Comparison of ENCODE assay signal across 15 cellular contexts in the genomic region with DNA sequence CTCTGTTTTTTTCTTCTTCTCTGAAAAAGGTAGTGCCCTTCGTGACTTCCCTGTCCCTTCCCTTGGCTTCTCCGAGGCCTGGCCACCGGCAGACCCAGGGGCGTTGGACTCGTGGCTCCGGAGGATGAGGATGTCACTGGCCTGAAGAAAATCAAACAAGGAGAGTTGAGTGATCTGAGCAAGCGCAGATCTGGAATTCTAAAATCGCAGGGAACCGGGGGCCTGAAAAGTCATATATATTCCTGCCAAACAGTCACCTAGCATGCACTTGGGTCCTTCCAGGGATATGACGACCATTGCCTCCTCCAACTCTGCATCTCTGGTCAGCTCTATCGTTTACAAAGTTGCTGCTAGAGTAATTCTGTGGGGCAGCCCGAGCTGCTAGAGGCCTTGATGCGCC. TPM values are rescaled to one million over a fixed set of nuclear protein-coding genes. Genes with fewer than 3 reads are reported as not detected.
A peak's percentile ranks its signal among the peaks of the same experiment; 100 is the strongest.
DNase-seq lines count a peak whose midpoint lies in the region; ATAC-seq and TF ChIP-seq lines count a peak whose summit lies in the region.
"Had no signal": no experiment of that assay in that cellular context is flagged by ENCODE, and none has a peak within 500 bp of the region (broad histone marks: within the 10 kb centered on the region; RNA-seq: fewer than 3 reads in every experiment).

No MANE protein-coding gene starts in this region.

- no peak for ATAC-seq in stimulated activated naive CD8-positive, alpha-beta T cell treated with anti-CD3 and anti-CD28 coated beads, Interleukin-15, Interleukin-2, amounts not matched to agents 100 U/mL and 50 U/mL, for 24 hours
- no peak for ATAC-seq in body of pancreas
- ATAC-seq: K562; stimulated activated memory B cell treated with anti-CD40 and anti-IgM and Interleukin-4, amounts not matched to agents 10 μg/mL and 1 μg/mL and 100 μg/mL, for 72 hours had no signal

- H3K36me3 Mint-ChIP-seq in stimulated activated naive CD8-positive, alpha-beta T cell treated with anti-CD3 and anti-CD28 coated beads, Interleukin-15, Interleukin-2, amounts not matched to agents 100 ng/mL and 50 ng/mL, for 24 hours (ENCODE audit: low read depth), result peaks cover 62% of the 10 kb centered on the region

- peaks cover 38 to 82% (median 64%) of the 10 kb centered on the region in 4 donors for H3K36me3 ChIP-seq in esophagus muscularis mucosa
- no peaks in the 10 kb centered on the region for H3K36me3 ChIP-seq in ovary
- H3K36me3 ChIP-seq in body of pancreas (replicated peaks in 1 of 2; ENCODE audit: insufficient read depth in 1 of 2, low read depth in 2 of 2), result peaks cover 9 to 29% of the 10 kb centered on the region in 2 donors

- peaks cover 51 to 76% (median 67%) of the 10 kb centered on the region in 4 donors for H3K4me1 ChIP-seq in esophagus muscularis mucosa
- H3K4me1 ChIP-seq in ovary (ENCODE audit: insufficient read depth), result peaks cover 11% of the 10 kb centered on the region
- H3K4me1 ChIP-seq in body of pancreas, result peaks cover 5% of the 10 kb centered on the region

- 68% methylated on average over 13 of the region's 13 CpGs for WGBS in esophagus muscularis mucosa
- 64 to 73% (median 71%) methylated on average over 13 of the region's 13 CpGs for WGBS in ovary, 3 donors
- WGBS in body of pancreas, 2 donors, result 91% methylated on average over 13 of the region's 13 CpGs

- peaks cover 22% of the 10 kb centered on the region for H3K4me1 Mint-ChIP-seq in stimulated activated naive CD8-positive, alpha-beta T cell treated with anti-CD3 and anti-CD28 coated beads, Interleukin-15, Interleukin-2, amounts not matched to agents 100 ng/mL and 50 ng/mL, for 24 hours (ENCODE audit: low read depth)

- no peaks in the 10 kb centered on the region for H3K27me3 ChIP-seq in esophagus muscularis mucosa
- H3K27me3 ChIP-seq in ovary, result no peaks in the 10 kb centered on the region
- H3K27me3 ChIP-seq in body of pancreas, result no peaks in the 10 kb centered on the region

- no peaks in the 10 kb centered on the region for H3K9me3 Mint-ChIP-seq in stimulated activated naive CD8-positive, alpha-beta T cell treated with anti-CD3 and anti-CD28 coated beads, Interleukin-15, Interleukin-2, amounts not matched to agents 100 ng/mL and 50 ng/mL, for 24 hours
- H3K9me3 Mint-ChIP-seq: activated naive CD4-positive, alpha-beta T cell treated with anti-CD3 and anti-CD28 coated beads for 36 hours; stimulated activated memory B cell treated with anti-CD40 and anti-IgM and Interleukin-4, amounts not matched to agents 10 μg/mL and 1 μg/mL and 100 μg/mL, for 72 hours had no signal

- no peaks in the 10 kb centered on the region for H3K27me3 Mint-ChIP-seq in stimulated activated naive CD8-positive, alpha-beta T cell treated with anti-CD3 and anti-CD28 coated beads, Interleukin-15, Interleukin-2, amounts not matched to agents 100 ng/mL and 50 ng/mL, for 24 hours
- H3K27me3 Mint-ChIP-seq: stimulated activated memory B cell treated with anti-CD40 and anti-IgM and Interleukin-4, amounts not matched to agents 10 μg/mL and 1 μg/mL and 100 μg/mL, for 72 hours had no signal

- H3K4me3 Mint-ChIP-seq in stimulated activated naive CD8-positive, alpha-beta T cell treated with anti-CD3 and anti-CD28 coated beads, Interleukin-15, Interleukin-2, amounts not matched to agents 100 ng/mL and 50 ng/mL, for 24 hours, result no peak overlapping the region
- H3K4me3 Mint-ChIP-seq: activated naive CD4-positive, alpha-beta T cell treated with anti-CD3 and anti-CD28 coated beads for 36 hours; stimulated activated memory B cell treated with anti-CD40 and anti-IgM and Interleukin-4, amounts not matched to agents 10 μg/mL and 1 μg/mL and 100 μg/mL, for 72 hours had no signal

- peak overlapping the region in 3 of 4 donors; percentile 44 to 45 (median 45) for H3K4me3 ChIP-seq in esophagus muscularis mucosa
- H3K4me3 ChIP-seq in ovary, result no peak overlapping the region
- no peak overlapping the region for H3K4me3 ChIP-seq in body of pancreas
- H3K4me3 ChIP-seq: K562 had no signal

- intact Hi-C loops in esophagus muscularis mucosa (cut with DNase I), result loop anchor here (10.0 kb wide), 1 partner anchor 215 kb away; no protein-coding TSS in a partner anchor
- intact Hi-C loops in ovary (cut with DNase I), result loop anchor here in 1 of 4 donors (10.0 kb wide), 1 partner anchor 75 kb away; the partner anchor contains the start of gene DNAL1
- intact Hi-C loops in body of pancreas (cut with DNase I), result no loop called here

- TF ChIP-seq EP300 in esophagus muscularis mucosa (IDR thresholded peaks at IDR 0.05), result no peak
- TF ChIP-seq EP300 in ovary (IDR thresholded peaks at IDR 0.05), result no peak

- H3K27ac ChIP-seq in esophagus muscularis mucosa (replicated peaks in 1 of 4), result peak overlapping the region; percentile 86 to 98 (median 92)
- peak overlapping the region; percentile 46 to 79 for H3K27ac ChIP-seq in ovary
- no peak overlapping the region for H3K27ac ChIP-seq in body of pancreas
- H3K27ac ChIP-seq: epithelial cell of prostate, VCaP had no signal

- TF ChIP-seq POLR2A in esophagus muscularis mucosa (IDR thresholded peaks at IDR 0.05; ENCODE audit: low read depth) (no peak), ovary (IDR thresholded peaks at IDR 0.05) (no peak), body of pancreas (IDR thresholded peaks at IDR 0.05) (no peak)

- DNase-seq in stimulated activated naive CD8-positive, alpha-beta T cell treated with anti-CD3 and anti-CD28 coated beads, Interleukin-15, Interleukin-2, amounts not matched to agents 100 U/mL and 50 U/mL, for 24 hours, result no peak
- no peak for DNase-seq in esophagus muscularis mucosa (ENCODE audit: extremely low spot score)
- no peak for DNase-seq in ovary
- no peak for DNase-seq in cerebellum (ENCODE audit: low spot score)
- DNase-seq in H4 (ENCODE audit: low spot score), result no peak
- no peak for DNase-seq in body of pancreas
- no peak for DNase-seq in anterior cingulate cortex (lab: John Stamatoyannopoulos, UW)
- DNase-seq: activated naive CD4-positive, alpha-beta T cell treated with anti-CD3 and anti-CD28 coated beads for 36 hours; NCI-H446 had no signal

- TF ChIP-seq CTCF in esophagus muscularis mucosa (IDR thresholded peaks at IDR 0.05), result no peak
- no peak for TF ChIP-seq CTCF in ovary (IDR thresholded peaks at IDR 0.05)
- no peak for TF ChIP-seq CTCF in body of pancreas (IDR thresholded peaks at IDR 0.05)

- H3K9me3 ChIP-seq in esophagus muscularis mucosa (no peaks in the 10 kb centered on the region), ovary (no peaks in the 10 kb centered on the region), body of pancreas (no peaks in the 10 kb centered on the region)
- H3K9me3 ChIP-seq: SK-N-SH had no signal

- H3K27ac Mint-ChIP-seq in stimulated activated naive CD8-positive, alpha-beta T cell treated with anti-CD3 and anti-CD28 coated beads, Interleukin-15, Interleukin-2, amounts not matched to agents 100 ng/mL and 50 ng/mL, for 24 hours, result peak overlapping the region; percentile 31
- H3K27ac Mint-ChIP-seq: activated naive CD4-positive, alpha-beta T cell treated with anti-CD3 and anti-CD28 coated beads for 36 hours; stimulated activated memory B cell treated with anti-CD40 and anti-IgM and Interleukin-4, amounts not matched to agents 10 μg/mL and 1 μg/mL and 100 μg/mL, for 72 hours had no signal

RNA-seq across cellular contexts. Expression of gene PNMA1, which starts 5.2 kb away (rescaled TPM):
- total RNA-seq in esophagus muscularis mucosa (10 to 100 TPM; 34.8 to 74.2 (median 55.0) TPM), ovary (100 to 1,000 TPM in 1 of 7 donors, 10 to 100 TPM in 6; 22.3 to 114 (median 87.3) TPM), cerebellum (69.8 TPM), body of pancreas (1 to 10 TPM; 5.7 to 6.9 TPM)
- 10 to 100 TPM; 43.7 to 84.2 TPM for polyA plus RNA-seq in ovary
- total RNA-seq in H4 (2014; rRNA removed; shearing (Covaris generic)), result 12.9 and 14.0 TPM in 2 replicates

Comparison
In these comparisons a context has a peak if more than half of its experiments do, and no peak if none do; other contexts are left out.
1. H3K27ac ChIP-seq: peak in esophagus muscularis mucosa (4 of 4) and ovary (2 of 2); none in body of pancreas (0 of 4).
2. H3K4me3 ChIP-seq: peak in esophagus muscularis mucosa (3 of 4); none in ovary (single experiment) and body of pancreas (0 of 2).